In the genomic region with DNA sequence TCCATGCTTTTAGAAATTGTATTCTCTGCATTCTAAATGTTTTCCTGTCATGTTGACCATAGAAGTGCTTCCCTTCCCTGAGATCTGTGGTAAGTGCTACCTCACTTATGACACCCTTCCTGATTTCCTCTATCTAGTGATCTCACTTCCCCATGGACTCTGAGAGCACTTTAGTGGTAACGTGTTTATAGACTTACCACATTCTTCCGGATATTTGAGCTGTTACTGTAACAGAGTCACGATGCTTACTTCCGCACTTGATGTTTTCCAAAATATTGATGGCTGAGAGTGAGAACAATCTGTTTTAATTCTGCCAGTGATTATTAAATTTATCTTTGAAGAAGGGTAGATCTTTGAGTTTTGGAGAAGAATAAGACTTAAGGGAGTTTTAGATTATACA, we compare ENCODE assay signal across 12 cellular contexts.
DNase-seq lines count a peak whose midpoint lies in the region; ATAC-seq and TF ChIP-seq lines count a peak whose summit lies in the region.
"Had no signal": no experiment of that assay in that cellular context is flagged by ENCODE, and none has a peak within 500 bp of the region (broad histone marks: within the 10 kb centered on the region; RNA-seq: fewer than 3 reads in every experiment).

No MANE protein-coding gene starts in this region.

- peaks cover 11 to 38% (median 21%) of the 10 kb centered on the region in 5 donors for H3K36me3 Mint-ChIP-seq in naive thymus-derived CD4-positive, alpha-beta T cell

- H3K4me1 Mint-ChIP-seq in naive thymus-derived CD4-positive, alpha-beta T cell = peaks cover 5 to 35% (median 13%) of the 10 kb centered on the region in 7 donors
- H3K4me1 Mint-ChIP-seq: WTC11 had no signal

- H3K9me3 ChIP-seq in naive thymus-derived CD4-positive, alpha-beta T cell (ENCODE audit: control insufficient read depth in 2 of 3, low read length in 3 of 3) = peaks cover 0 to 19% (median 0%) of the 10 kb centered on the region in 3 experiments
- H3K9me3 ChIP-seq in prostate gland = no peaks in the 10 kb centered on the region
- H3K9me3 ChIP-seq in colonic mucosa = no peaks in the 10 kb centered on the region

- H3K36me3 ChIP-seq in naive thymus-derived CD4-positive, alpha-beta T cell (ENCODE audit: control insufficient read depth in 2 of 3, insufficient read depth in 3 of 3, low read length in 3 of 3) = no peaks in the 10 kb centered on the region
- H3K36me3 ChIP-seq in prostate gland (no peaks in the 10 kb centered on the region), colonic mucosa (no peaks in the 10 kb centered on the region)
- H3K36me3 ChIP-seq: ascending aorta had no signal

- H3K27me3 ChIP-seq in naive thymus-derived CD4-positive, alpha-beta T cell (ENCODE audit: control insufficient read depth in 2 of 2, insufficient read depth in 2 of 2, low read length in 2 of 2) = no peaks in the 10 kb centered on the region
- H3K27me3 ChIP-seq in prostate gland (replicated peaks; ENCODE audit: insufficient read depth) (no peaks in the 10 kb centered on the region), colonic mucosa (no peaks in the 10 kb centered on the region)
- H3K27me3 ChIP-seq: ascending aorta had no signal

- no peak overlapping the region for H3K4me3 ChIP-seq in naive thymus-derived CD4-positive, alpha-beta T cell (ENCODE audit: low read length)
- H3K4me3 ChIP-seq in prostate gland (no peak overlapping the region), colonic mucosa (no peak overlapping the region)
- H3K4me3 ChIP-seq: ascending aorta had no signal

- no peak overlapping the region for H3K4me3 Mint-ChIP-seq in naive thymus-derived CD4-positive, alpha-beta T cell
- H3K4me3 Mint-ChIP-seq: WTC11 had no signal

- no peak for TF ChIP-seq POLR2A in prostate gland (IDR thresholded peaks at IDR 0.05)

- POLR2A ChIA-PET in naive thymus-derived CD4-positive, alpha-beta T cell (lab: Charles Lee) = no interaction called here

- peak; percentile 64 for ATAC-seq in naive thymus-derived CD4-positive, alpha-beta T cell
- ATAC-seq in GM18502 (IDR thresholded peaks at IDR 0.05; ENCODE audit: poor library complexity, unreplicated experiment) = no peak
- ATAC-seq: WTC11 had no signal

- H3K27ac ChIP-seq in naive thymus-derived CD4-positive, alpha-beta T cell (ENCODE audit: low read depth, low read length) = no peak overlapping the region
- H3K27ac ChIP-seq in prostate gland (no peak overlapping the region), colonic mucosa (no peak overlapping the region)

- WGBS in prostate gland = 90% methylated on average over 4 of the region's 4 CpGs

- H3K9ac ChIP-seq in colonic mucosa (ENCODE audit: low read depth in 2 of 2, low read length in 2 of 2) = no peak overlapping the region

- TF ChIP-seq CTCF in prostate gland (IDR thresholded peaks at IDR 0.05) (no peak), colonic mucosa (IDR thresholded peaks at IDR 0.05) (no peak)

- CTCF ChIA-PET in naive thymus-derived CD4-positive, alpha-beta T cell (lab: Charles Lee) = no interaction called here

- H3K27me3 Mint-ChIP-seq in naive thymus-derived CD4-positive, alpha-beta T cell = peaks cover 1 to 58% (median 34%) of the 10 kb centered on the region in 5 donors

- H3K9me3 Mint-ChIP-seq in naive thymus-derived CD4-positive, alpha-beta T cell = peaks cover 13 to 67% (median 37%) of the 10 kb centered on the region in 11 donors

- H3K27ac Mint-ChIP-seq in naive thymus-derived CD4-positive, alpha-beta T cell = peak overlapping the region in 1 of 9 donors; percentile 94
- H3K27ac Mint-ChIP-seq: WTC11 had no signal

- H3K4me1 ChIP-seq in naive thymus-derived CD4-positive, alpha-beta T cell (ENCODE audit: control insufficient read depth in 2 of 2, insufficient read depth in 2 of 2, low read length in 2 of 2) = peaks cover 6 to 19% of the 10 kb centered on the region in 2 donors
- H3K4me1 ChIP-seq in prostate gland (replicated peaks) (no peaks in the 10 kb centered on the region), colonic mucosa (no peaks in the 10 kb centered on the region)
- H3K4me1 ChIP-seq: ascending aorta had no signal

- intact Hi-C loops in naive thymus-derived CD4-positive, alpha-beta T cell (cut with micrococcal nuclease) = loop anchor here in 1 of 2 donors (5.0 kb wide), 3 partner anchors 822 to 1398 kb away; partner anchors contain the start of genes HBP1 and KMT2E
- intact Hi-C loops in prostate gland (cut with DNase I) = no loop called here
- intact Hi-C loops in colonic mucosa (cut with DNase I) = no loop called here

- DNase-seq in EH (ENCODE audit: low read depth) (peak; percentile 23), NOMO-1 (lab: John Stamatoyannopoulos, UW; ENCODE audit: unreplicated experiment in 2 of 2) (peak; percentile 45 to 84), amniotic epithelial cell (ENCODE audit: low read depth) (peak; percentile 50), prostate gland (ENCODE audit: low spot score) (no peak), colonic mucosa (no peak), RPMI8226 (no peak)
- no peak for DNase-seq in naive thymus-derived CD4-positive, alpha-beta T cell
- DNase-seq: DMS153, erythroblast had no signal

Comparison
In these comparisons a context has a peak if more than half of its experiments do, and no peak if none do; other contexts are left out.
1. DNase-seq: peak in EH (single experiment), NOMO-1 (2 of 2) and amniotic epithelial cell (single experiment); none in naive thymus-derived CD4-positive, alpha-beta T cell (0 of 9), prostate gland (single experiment), colonic mucosa (single experiment) and RPMI8226 (single experiment).